31 cellular contexts compared by ENCODE assay signal in genomic region chr11:19455731-19456130, GRCh38.
DNase-seq lines count a peak whose midpoint lies in the region; ATAC-seq and TF ChIP-seq lines count a peak whose summit lies in the region.
"Had no signal": no experiment of that assay in that cellular context is flagged by ENCODE, and none has a peak within 500 bp of the region (broad histone marks: within the 10 kb centered on the region; RNA-seq: fewer than 3 reads in every experiment).

No MANE protein-coding gene starts in this region.

- peaks cover 7% of the 10 kb centered on the region for H3K4me1 ChIP-seq in neural progenitor cell
- no peaks in the 10 kb centered on the region for H3K4me1 ChIP-seq in CD8-positive, alpha-beta T cell (ENCODE audit: insufficient read depth, low read length)
- H3K4me1 ChIP-seq: parathyroid adenoma had no signal

- H3K4me2 ChIP-seq in neural progenitor cell = no peak overlapping the region

- POLR2A ChIA-PET in activated CD4-positive, alpha-beta memory T cell treated with anti-CD3 and anti-CD28 coated beads for 36 hours (lab: Charles Lee) = no interaction called here
- POLR2A ChIA-PET in CD8-positive, alpha-beta T cell (lab: Charles Lee) = no interaction called here

- no peaks in the 10 kb centered on the region for H3K9me3 ChIP-seq in neural progenitor cell (ENCODE audit: low read depth)
- no peaks in the 10 kb centered on the region for H3K9me3 ChIP-seq in CD8-positive, alpha-beta T cell (ENCODE audit: low read length)
- H3K9me3 ChIP-seq: adrenal gland, right lobe of liver had no signal

- intact Hi-C loops in activated CD4-positive, alpha-beta memory T cell treated with anti-CD3 and anti-CD28 coated beads for 36 hours (cut with micrococcal nuclease) = no loop called here
- intact Hi-C loops in CD8-positive, alpha-beta T cell (cut with DNase I, micrococcal nuclease) = no loop called here

- no peak overlapping the region for H3K9ac ChIP-seq in neural progenitor cell
- H3K9ac ChIP-seq: parathyroid adenoma had no signal

- no peaks in the 10 kb centered on the region for H3F3A ChIP-seq in neural progenitor cell (ENCODE audit: low read depth)

- ATAC-seq in CD8-positive, alpha-beta T cell = no peak
- ATAC-seq: activated T-cell treated with anti-CD3 and anti-CD28 coated beads, Interleukin-2, amount 50 U/mL, for 4 hours; esophagus mucosa; right lobe of liver; stimulated activated effector memory CD8-positive, alpha-beta T cell treated with anti-CD3 and anti-CD28 coated beads, Interleukin-12 subunit alpha, Interleukin-12 subunit beta, amount 100 ng/mL, for 72 hours had no signal

- peak overlapping the region; percentile 49 for H3K4me3 Mint-ChIP-seq in neural progenitor cell
- no peak overlapping the region for H3K4me3 Mint-ChIP-seq in activated CD4-positive, alpha-beta memory T cell treated with anti-CD3 and anti-CD28 coated beads for 36 hours
- no peak overlapping the region for H3K4me3 Mint-ChIP-seq in CD8-positive, alpha-beta T cell
- H3K4me3 Mint-ChIP-seq: activated CD4-positive, alpha-beta T cell treated with anti-CD3 and anti-CD28 coated beads, Interleukin-2, amount 10 ng/mL, durations not matched to agents 24 days and 14 days; activated T-cell treated with anti-CD3 and anti-CD28 coated beads, Interleukin-2, amount 50 U/mL, for 4 hours; HFFc6; nephron progenitor cell; stimulated activated effector memory CD8-positive, alpha-beta T cell treated with anti-CD3 and anti-CD28 coated beads, Interleukin-12 subunit alpha, Interleukin-12 subunit beta, amount 100 ng/mL, for 72 hours; type B pancreatic cell had no signal

- H3K36me3 Mint-ChIP-seq in neural progenitor cell = peaks cover 2% of the 10 kb centered on the region
- no peaks in the 10 kb centered on the region for H3K36me3 Mint-ChIP-seq in activated CD4-positive, alpha-beta memory T cell treated with anti-CD3 and anti-CD28 coated beads for 36 hours
- no peaks in the 10 kb centered on the region for H3K36me3 Mint-ChIP-seq in CD8-positive, alpha-beta T cell
- H3K36me3 Mint-ChIP-seq: stimulated activated effector memory CD8-positive, alpha-beta T cell treated with anti-CD3 and anti-CD28 coated beads, Interleukin-12 subunit alpha, Interleukin-12 subunit beta, amount 100 ng/mL, for 72 hours; type B pancreatic cell had no signal

- H2AFZ ChIP-seq in neural progenitor cell (replicated peaks) = no peak overlapping the region
- H2AFZ ChIP-seq: parathyroid adenoma had no signal

- TF ChIP-seq CTCF in cardiac fibroblast (IDR thresholded peaks at IDR 0.05; ENCODE audit: low read depth, low read length) (no peak), foreskin fibroblast (IDR thresholded peaks at IDR 0.05; ENCODE audit: low read depth, low read length) (no peak), neural progenitor cell (IDR thresholded peaks at IDR 0.05) (no peak)
- no peak for TF ChIP-seq CTCF in CD8-positive, alpha-beta T cell (IDR thresholded peaks at IDR 0.05)

- peaks cover 8% of the 10 kb centered on the region for H3K27me3 Mint-ChIP-seq in neural progenitor cell (ENCODE audit: insufficient read depth, low read depth)
- peaks cover 8% of the 10 kb centered on the region for H3K27me3 Mint-ChIP-seq in activated CD4-positive, alpha-beta memory T cell treated with anti-CD3 and anti-CD28 coated beads for 36 hours
- H3K27me3 Mint-ChIP-seq in CD8-positive, alpha-beta T cell (ENCODE audit: low read depth) = peaks cover 6% of the 10 kb centered on the region

- peak; percentile 69 for DNase-seq in NCI-H2227 (lab: John Stamatoyannopoulos, UW; ENCODE audit: unreplicated experiment)
- DNase-seq in cardiac fibroblast (ENCODE audit: low read depth in 2 of 2) = peak; percentile 35 to 83
- DNase-seq in foreskin fibroblast = peak; percentile 29 to 56
- DNase-seq in neural progenitor cell (ENCODE audit: low spot score) = no peak
- DNase-seq in activated CD4-positive, alpha-beta memory T cell treated with anti-CD3 and anti-CD28 coated beads for 36 hours = no peak
- no peak for DNase-seq in CD8-positive, alpha-beta T cell
- DNase-seq in NCI-H1436 (lab: John Stamatoyannopoulos, UW) = no peak
- DNase-seq: activated CD4-positive, alpha-beta T cell treated with anti-CD3 and anti-CD28 coated beads, Interleukin-2, amount 10 ng/mL, durations not matched to agents 24 days and 14 days; activated T-cell treated with anti-CD3 and anti-CD28 coated beads, Interleukin-2, amount 50 U/mL, for 4 hours; adrenal gland; C1 segment of cervical spinal cord; Calu3; effector memory CD4-positive, alpha-beta T cell; HFFc6; Kasumi-1; kidney; NCI-H146; NCI-H2107; NCI-H510A; nephron progenitor cell; right lobe of liver; SIG-M5; stimulated activated CD4-positive, alpha-beta T cell treated with anti-CD3 and anti-CD28 coated beads, Interleukin-4, amount 100 ng/mL, for 24 hours; SW 1271; T-helper 9 cell; WERI-Rb-1 had no signal

- CTCF ChIA-PET in activated CD4-positive, alpha-beta memory T cell treated with anti-CD3 and anti-CD28 coated beads for 36 hours (lab: Charles Lee) = no interaction called here
- CTCF ChIA-PET in CD8-positive, alpha-beta T cell (lab: Charles Lee) = no interaction called here

- H3K79me2 ChIP-seq in neural progenitor cell (ENCODE audit: low read depth) = no peaks in the 10 kb centered on the region
- H3K79me2 ChIP-seq: parathyroid adenoma had no signal

- H3K36me3 ChIP-seq in neural progenitor cell = no peaks in the 10 kb centered on the region
- no peaks in the 10 kb centered on the region for H3K36me3 ChIP-seq in CD8-positive, alpha-beta T cell (ENCODE audit: insufficient read depth, low read length)
- H3K36me3 ChIP-seq: adrenal gland, right lobe of liver, WERI-Rb-1 had no signal

- no peaks in the 10 kb centered on the region for H3K9me3 Mint-ChIP-seq in neural progenitor cell
- H3K9me3 Mint-ChIP-seq in activated CD4-positive, alpha-beta memory T cell treated with anti-CD3 and anti-CD28 coated beads for 36 hours = no peaks in the 10 kb centered on the region
- H3K9me3 Mint-ChIP-seq in CD8-positive, alpha-beta T cell = no peaks in the 10 kb centered on the region
- H3K9me3 Mint-ChIP-seq: activated CD4-positive, alpha-beta T cell treated with anti-CD3 and anti-CD28 coated beads, Interleukin-2, amount 10 ng/mL, durations not matched to agents 24 days and 14 days; activated T-cell treated with anti-CD3 and anti-CD28 coated beads, Interleukin-2, amount 50 U/mL, for 4 hours; HFFc6; nephron progenitor cell; stimulated activated effector memory CD8-positive, alpha-beta T cell treated with anti-CD3 and anti-CD28 coated beads, Interleukin-12 subunit alpha, Interleukin-12 subunit beta, amount 100 ng/mL, for 72 hours; type B pancreatic cell had no signal

- H3K27me3 ChIP-seq in neural progenitor cell = no peaks in the 10 kb centered on the region
- no peaks in the 10 kb centered on the region for H3K27me3 ChIP-seq in CD8-positive, alpha-beta T cell (ENCODE audit: insufficient read depth, low read length)
- H3K27me3 ChIP-seq: adrenal gland, right lobe of liver had no signal

- no peak overlapping the region for H3K4me3 ChIP-seq in cardiac fibroblast (replicated peaks in 1 of 2; ENCODE audit: low read depth in 2 of 2, low read length in 2 of 2)
- H3K4me3 ChIP-seq in foreskin fibroblast (ENCODE audit: low read depth in 1 of 2, low read length in 2 of 2) = no peak overlapping the region
- no peak overlapping the region for H3K4me3 ChIP-seq in neural progenitor cell
- no peak overlapping the region for H3K4me3 ChIP-seq in CD8-positive, alpha-beta T cell (ENCODE audit: low read depth, low read length)
- H3K4me3 ChIP-seq: adrenal gland, lung, right lobe of liver had no signal

- peaks cover 69% of the 10 kb centered on the region for H3K4me1 Mint-ChIP-seq in neural progenitor cell
- H3K4me1 Mint-ChIP-seq in activated CD4-positive, alpha-beta memory T cell treated with anti-CD3 and anti-CD28 coated beads for 36 hours (ENCODE audit: low read depth) = no peaks in the 10 kb centered on the region
- H3K4me1 Mint-ChIP-seq in CD8-positive, alpha-beta T cell (ENCODE audit: low read depth) = no peaks in the 10 kb centered on the region
- H3K4me1 Mint-ChIP-seq: activated CD4-positive, alpha-beta T cell treated with anti-CD3 and anti-CD28 coated beads, Interleukin-2, amount 10 ng/mL, durations not matched to agents 24 days and 14 days; stimulated activated effector memory CD8-positive, alpha-beta T cell treated with anti-CD3 and anti-CD28 coated beads, Interleukin-12 subunit alpha, Interleukin-12 subunit beta, amount 100 ng/mL, for 72 hours had no signal

- H4K20me1 ChIP-seq in neural progenitor cell (ENCODE audit: low read depth) = no peaks in the 10 kb centered on the region

- peak overlapping the region; percentile 87 for H3K27ac Mint-ChIP-seq in neural progenitor cell
- H3K27ac Mint-ChIP-seq in activated CD4-positive, alpha-beta memory T cell treated with anti-CD3 and anti-CD28 coated beads for 36 hours = no peak overlapping the region
- no peak overlapping the region for H3K27ac Mint-ChIP-seq in CD8-positive, alpha-beta T cell
- H3K27ac Mint-ChIP-seq: activated CD4-positive, alpha-beta T cell treated with anti-CD3 and anti-CD28 coated beads, Interleukin-2, amount 10 ng/mL, durations not matched to agents 24 days and 14 days; HFFc6; nephron progenitor cell; stimulated activated effector memory CD8-positive, alpha-beta T cell treated with anti-CD3 and anti-CD28 coated beads, Interleukin-12 subunit alpha, Interleukin-12 subunit beta, amount 100 ng/mL, for 72 hours; type B pancreatic cell had no signal

- no peak overlapping the region for H3K27ac ChIP-seq in neural progenitor cell
- no peak overlapping the region for H3K27ac ChIP-seq in CD8-positive, alpha-beta T cell (ENCODE audit: low read depth, low read length)
- H3K27ac ChIP-seq: adrenal gland, parathyroid adenoma, right lobe of liver, WERI-Rb-1 had no signal

Comparison
In these comparisons a context has a peak if more than half of its experiments do, and no peak if none do; other contexts are left out.
1. DNase-seq: peak in NCI-H2227 (single experiment), cardiac fibroblast (2 of 2) and foreskin fibroblast (2 of 2); none in neural progenitor cell (single experiment), activated CD4-positive, alpha-beta memory T cell treated with anti-CD3 and anti-CD28 coated beads for 36 hours (single experiment), CD8-positive, alpha-beta T cell (0 of 7) and NCI-H1436 (single experiment).